In genomic region chr19:41911889-41912731, GRCh38 we compare ENCODE assay signal across 17 cellular contexts. TPM values are rescaled to one million over a fixed set of nuclear protein-coding genes. Genes with fewer than 3 reads are reported as not detected.
DNase-seq lines count a peak whose midpoint lies in the region; ATAC-seq and TF ChIP-seq lines count a peak whose summit lies in the region.
"Had no signal": no experiment of that assay in that cellular context is flagged by ENCODE, and none has a peak within 500 bp of the region (broad histone marks: within the 10 kb centered on the region; RNA-seq: fewer than 3 reads in every experiment).

No MANE protein-coding gene starts in this region.

- H3K4me1 ChIP-seq in RWPE2 (ENCODE audit: insufficient read depth, poor library complexity, severe bottlenecking), result no peaks in the 10 kb centered on the region
- H3K4me1 ChIP-seq: psoas muscle had no signal

- peaks cover 3% of the 10 kb centered on the region; the same call in 1 of the 2 replicates for H3K36me3 ChIP-seq in RWPE2 (ENCODE audit: low read depth)

- peaks cover 61% of the 10 kb centered on the region for H3K27me3 ChIP-seq in RWPE2 (ENCODE audit: insufficient read depth, poor library complexity, severe bottlenecking)

- no peak overlapping the region for H3K4me3 ChIP-seq in RWPE2 (ENCODE audit: severe bottlenecking)
- H3K4me3 ChIP-seq: psoas muscle, stomach had no signal

- ATAC-seq in RWPE2 (ENCODE audit: low read depth) (0 out of 3 replicates have a peak, but pooled peaks have one; percentile 5), HG03139 (IDR thresholded peaks at IDR 0.05; ENCODE audit: unreplicated experiment) (no peak)
- ATAC-seq in stimulated activated naive CD8-positive, alpha-beta T cell treated with anti-CD3 and anti-CD28 coated beads, Interleukin-15, amount 100 ng/mL, for 72 hours, result peak; percentile 5
- ATAC-seq: psoas muscle had no signal

- H3K9me3 ChIP-seq in RWPE2 (ENCODE audit: severe bottlenecking), result no peaks in the 10 kb centered on the region
- H3K9me3 ChIP-seq: psoas muscle, stomach had no signal

- H3K9me3 Mint-ChIP-seq in activated naive CD4-positive, alpha-beta T cell treated with anti-CD3 and anti-CD28 coated beads, Interleukin-2, amount 50 U/mL, for 24 hours, result no peaks in the 10 kb centered on the region
- peaks cover 9% of the 10 kb centered on the region for H3K9me3 Mint-ChIP-seq in glutamatergic neuron (ENCODE audit: unreplicated experiment)
- H3K9me3 Mint-ChIP-seq in stimulated activated naive CD8-positive, alpha-beta T cell treated with anti-CD3 and anti-CD28 coated beads, Interleukin-15, amount 100 ng/mL, for 72 hours, result no peaks in the 10 kb centered on the region
- H3K9me3 Mint-ChIP-seq: mesothelial cell of epicardium had no signal

- peaks cover 34% of the 10 kb centered on the region for H3K4me1 Mint-ChIP-seq in activated naive CD4-positive, alpha-beta T cell treated with anti-CD3 and anti-CD28 coated beads, Interleukin-2, amount 50 U/mL, for 24 hours
- peaks cover 22% of the 10 kb centered on the region for H3K4me1 Mint-ChIP-seq in glutamatergic neuron (ENCODE audit: low read depth, unreplicated experiment)
- peaks cover 57% of the 10 kb centered on the region for H3K4me1 Mint-ChIP-seq in stimulated activated naive CD8-positive, alpha-beta T cell treated with anti-CD3 and anti-CD28 coated beads, Interleukin-15, amount 100 ng/mL, for 72 hours
- H3K4me1 Mint-ChIP-seq: mesothelial cell of epicardium had no signal

- no peak overlapping the region for H3K27ac ChIP-seq in RWPE2 (ENCODE audit: poor library complexity, severe bottlenecking)
- H3K27ac ChIP-seq: psoas muscle, stomach had no signal

- H3K4me3 Mint-ChIP-seq in activated naive CD4-positive, alpha-beta T cell treated with anti-CD3 and anti-CD28 coated beads, Interleukin-2, amount 50 U/mL, for 24 hours, result peak overlapping the region; percentile 42
- peak overlapping the region; percentile 50 for H3K4me3 Mint-ChIP-seq in glutamatergic neuron (ENCODE audit: unreplicated experiment)
- peak overlapping the region in 1 of 2 donors; percentile 41 for H3K4me3 Mint-ChIP-seq in stimulated activated naive CD8-positive, alpha-beta T cell treated with anti-CD3 and anti-CD28 coated beads, Interleukin-15, amount 100 ng/mL, for 72 hours
- H3K4me3 Mint-ChIP-seq: mesothelial cell of epicardium had no signal

- no peak overlapping the region for H3K27ac Mint-ChIP-seq in activated naive CD4-positive, alpha-beta T cell treated with anti-CD3 and anti-CD28 coated beads, Interleukin-2, amount 50 U/mL, for 24 hours
- H3K27ac Mint-ChIP-seq in glutamatergic neuron (ENCODE audit: unreplicated experiment), result no peak overlapping the region
- peak overlapping the region in 1 of 2 donors; percentile 89 for H3K27ac Mint-ChIP-seq in stimulated activated naive CD8-positive, alpha-beta T cell treated with anti-CD3 and anti-CD28 coated beads, Interleukin-15, amount 100 ng/mL, for 72 hours
- H3K27ac Mint-ChIP-seq: mesothelial cell of epicardium had no signal

- DNase-seq in activated naive CD4-positive, alpha-beta T cell (lab: John Stamatoyannopoulos, UW), result no peak
- peak; percentile 66 for DNase-seq in RWPE2 (ENCODE audit: low spot score)
- DNase-seq in glutamatergic neuron, result no peak
- DNase-seq in stimulated activated naive CD8-positive, alpha-beta T cell treated with anti-CD3 and anti-CD28 coated beads, Interleukin-15, amount 100 ng/mL, for 72 hours, result no peak
- no peak for DNase-seq in T-helper 9 cell
- no peak for DNase-seq in NCI-H82 treated with DMSO at 0.1 percent for 48 hours (lab: John Stamatoyannopoulos, UW; ENCODE audit: unreplicated experiment)
- DNase-seq: activated CD4-positive, alpha-beta T cell treated with anti-CD3 and anti-CD28 coated beads, Interleukin-2, amount 50 U/mL, for 48 hours; cortex of kidney; GF-D8; MM.1S; OCI-M1; psoas muscle; stimulated activated CD4-positive, alpha-beta T cell treated with anti-CD3 and anti-CD28 coated beads, Interleukin-4, amount 100 ng/mL, for 24 hours; stomach had no signal

- no peak for TF ChIP-seq CTCF in RWPE2 (IDR thresholded peaks at IDR 0.05; ENCODE audit: poor library complexity, severe bottlenecking)
- TF ChIP-seq CTCF in glutamatergic neuron (IDR thresholded peaks at IDR 0.05; ENCODE audit: partially characterized antibody, unreplicated experiment), result no peak

- H3K36me3 Mint-ChIP-seq in activated naive CD4-positive, alpha-beta T cell treated with anti-CD3 and anti-CD28 coated beads, Interleukin-2, amount 50 U/mL, for 24 hours, result no peaks in the 10 kb centered on the region
- no peaks in the 10 kb centered on the region for H3K36me3 Mint-ChIP-seq in glutamatergic neuron (ENCODE audit: unreplicated experiment)

- H3K27me3 Mint-ChIP-seq in activated naive CD4-positive, alpha-beta T cell treated with anti-CD3 and anti-CD28 coated beads, Interleukin-2, amount 50 U/mL, for 24 hours, result no peaks in the 10 kb centered on the region
- H3K27me3 Mint-ChIP-seq in glutamatergic neuron (ENCODE audit: unreplicated experiment), result peaks cover 22% of the 10 kb centered on the region
- no peaks in the 10 kb centered on the region for H3K27me3 Mint-ChIP-seq in stimulated activated naive CD8-positive, alpha-beta T cell treated with anti-CD3 and anti-CD28 coated beads, Interleukin-15, amount 100 ng/mL, for 72 hours

RNA-seq across cellular contexts. Expression of gene ERFL, which starts 16.1 kb away (rescaled TPM):
- 1.6 TPM for total RNA-seq in glutamatergic neuron (ENCODE audit: unreplicated experiment)
- total RNA-seq: psoas muscle, stomach had no signal

RNA-seq across cellular contexts. Expression of gene ARHGEF1, which starts 29.1 kb away (rescaled TPM):
- 78.7 TPM for total RNA-seq in glutamatergic neuron (ENCODE audit: unreplicated experiment)

RNA-seq across cellular contexts. Expression of gene CD79A, which starts 35.0 kb away (rescaled TPM):
- not detected for total RNA-seq in glutamatergic neuron (ENCODE audit: unreplicated experiment)

RNA-seq across cellular contexts. Expression of gene RABAC1, which starts 47.0 kb away (rescaled TPM):
- 139 TPM for total RNA-seq in glutamatergic neuron (ENCODE audit: unreplicated experiment)

RNA-seq across cellular contexts. Expression of gene RPS19, which starts 52.1 kb away (rescaled TPM):
- total RNA-seq in glutamatergic neuron (ENCODE audit: unreplicated experiment), result 1,637 TPM
